In the genomic region with DNA sequence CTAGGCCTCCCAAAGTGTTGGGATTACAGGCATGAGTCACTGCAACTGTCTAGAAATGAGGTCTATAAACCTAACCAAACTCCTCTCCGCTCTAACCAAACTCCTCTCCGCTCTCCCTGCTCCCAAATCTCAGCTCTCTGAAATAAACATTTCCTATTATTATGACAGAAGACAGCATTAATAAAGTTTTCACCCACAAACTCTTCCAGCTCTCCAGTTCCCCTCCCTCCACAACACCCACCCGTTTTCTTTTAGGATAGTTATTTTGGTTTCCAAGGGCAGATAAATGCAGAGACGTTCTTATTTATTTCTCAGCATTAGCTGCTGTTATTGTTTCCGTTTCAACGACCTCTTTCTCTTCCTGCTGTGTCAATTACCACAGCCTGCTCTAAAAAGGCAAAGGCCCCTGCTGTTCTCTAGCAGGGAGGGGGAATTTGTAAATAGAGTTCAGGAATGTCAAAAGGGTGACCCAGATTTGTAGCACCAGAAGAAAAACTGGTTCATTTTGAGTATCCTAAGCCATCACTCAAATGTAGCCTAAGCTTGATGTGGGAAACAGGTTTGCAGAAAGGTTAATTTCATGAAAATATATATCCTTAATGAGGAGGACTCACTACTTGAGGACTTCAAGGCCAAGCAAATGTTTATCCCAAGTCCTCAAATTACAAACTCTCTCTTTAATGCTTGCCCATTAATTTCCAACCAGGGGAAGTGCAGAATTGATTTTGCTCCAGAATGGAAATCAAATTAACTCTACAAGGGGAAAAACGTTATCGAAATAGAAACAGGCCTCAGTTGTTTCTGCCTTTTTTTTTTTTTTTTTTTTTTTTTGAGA, we compare ENCODE assay signal across 1 cellular context.
A peak's percentile ranks its signal among the peaks of the same experiment; 100 is the strongest.
TF ChIP-seq lines count a peak whose summit lies in the region.

No MANE protein-coding gene starts in this region.

TF ChIP-seq in K562, 482 proteins besides CTCF, POLR2A, EP300 and RAD21 (continued from another document):
- TF ChIP-seq, protein P1, sequence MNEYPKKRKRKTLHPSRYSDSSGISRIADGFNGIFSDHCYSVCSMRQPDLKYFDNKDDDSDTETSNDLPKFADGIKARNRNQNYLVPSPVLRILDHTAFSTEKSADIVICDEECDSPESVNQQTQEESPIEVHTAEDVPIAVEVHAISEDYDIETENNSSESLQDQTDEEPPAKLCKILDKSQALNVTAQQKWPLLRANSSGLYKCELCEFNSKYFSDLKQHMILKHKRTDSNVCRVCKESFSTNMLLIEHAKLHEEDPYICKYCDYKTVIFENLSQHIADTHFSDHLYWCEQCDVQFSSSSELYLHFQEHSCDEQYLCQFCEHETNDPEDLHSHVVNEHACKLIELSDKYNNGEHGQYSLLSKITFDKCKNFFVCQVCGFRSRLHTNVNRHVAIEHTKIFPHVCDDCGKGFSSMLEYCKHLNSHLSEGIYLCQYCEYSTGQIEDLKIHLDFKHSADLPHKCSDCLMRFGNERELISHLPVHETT (CRISPR knock-in tag; conservative IDR thresholded peaks at IDR 0.05 in 1 of 2, IDR thresholded peaks at IDR 0.05 in 1 of 2), result no peak
- TF ChIP-seq, protein P2, sequence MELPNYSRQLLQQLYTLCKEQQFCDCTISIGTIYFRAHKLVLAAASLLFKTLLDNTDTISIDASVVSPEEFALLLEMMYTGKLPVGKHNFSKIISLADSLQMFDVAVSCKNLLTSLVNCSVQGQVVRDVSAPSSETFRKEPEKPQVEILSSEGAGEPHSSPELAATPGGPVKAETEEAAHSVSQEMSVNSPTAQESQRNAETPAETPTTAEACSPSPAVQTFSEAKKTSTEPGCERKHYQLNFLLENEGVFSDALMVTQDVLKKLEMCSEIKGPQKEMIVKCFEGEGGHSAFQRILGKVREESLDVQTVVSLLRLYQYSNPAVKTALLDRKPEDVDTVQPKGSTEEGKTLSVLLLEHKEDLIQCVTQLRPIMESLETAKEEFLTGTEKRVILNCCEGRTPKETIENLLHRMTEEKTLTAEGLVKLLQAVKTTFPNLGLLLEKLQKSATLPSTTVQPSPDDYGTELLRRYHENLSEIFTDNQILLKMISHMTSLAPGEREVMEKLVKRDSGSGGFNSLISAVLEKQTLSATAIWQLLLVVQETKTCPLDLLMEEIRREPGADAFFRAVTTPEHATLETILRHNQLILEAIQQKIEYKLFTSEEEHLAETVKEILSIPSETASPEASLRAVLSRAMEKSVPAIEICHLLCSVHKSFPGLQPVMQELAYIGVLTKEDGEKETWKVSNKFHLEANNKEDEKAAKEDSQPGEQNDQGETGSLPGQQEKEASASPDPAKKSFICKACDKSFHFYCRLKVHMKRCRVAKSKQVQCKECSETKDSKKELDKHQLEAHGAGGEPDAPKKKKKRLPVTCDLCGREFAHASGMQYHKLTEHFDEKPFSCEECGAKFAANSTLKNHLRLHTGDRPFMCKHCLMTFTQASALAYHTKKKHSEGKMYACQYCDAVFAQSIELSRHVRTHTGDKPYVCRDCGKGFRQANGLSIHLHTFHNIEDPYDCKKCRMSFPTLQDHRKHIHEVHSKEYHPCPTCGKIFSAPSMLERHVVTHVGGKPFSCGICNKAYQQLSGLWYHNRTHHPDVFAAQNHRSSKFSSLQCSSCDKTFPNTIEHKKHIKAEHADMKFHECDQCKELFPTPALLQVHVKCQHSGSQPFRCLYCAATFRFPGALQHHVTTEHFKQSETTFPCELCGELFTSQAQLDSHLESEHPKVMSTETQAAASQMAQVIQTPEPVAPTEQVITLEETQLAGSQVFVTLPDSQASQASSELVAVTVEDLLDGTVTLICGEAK (IDR thresholded peaks at IDR 0.05), result 0 out of 2 replicates have a peak, but pooled peaks have one; percentile 44
- TF ChIP-seq, protein P2 (CRISPR knock-in tag; IDR thresholded peaks at IDR 0.05), result no peak
- no peak for TF ChIP-seq ARNT (IDR thresholded peaks at IDR 0.05)
- TF ChIP-seq MED1 (CRISPR knock-in tag; IDR thresholded peaks at IDR 0.05; ENCODE audit: borderline replicate concordance), result no peak
- TF ChIP-seq, protein P3, sequence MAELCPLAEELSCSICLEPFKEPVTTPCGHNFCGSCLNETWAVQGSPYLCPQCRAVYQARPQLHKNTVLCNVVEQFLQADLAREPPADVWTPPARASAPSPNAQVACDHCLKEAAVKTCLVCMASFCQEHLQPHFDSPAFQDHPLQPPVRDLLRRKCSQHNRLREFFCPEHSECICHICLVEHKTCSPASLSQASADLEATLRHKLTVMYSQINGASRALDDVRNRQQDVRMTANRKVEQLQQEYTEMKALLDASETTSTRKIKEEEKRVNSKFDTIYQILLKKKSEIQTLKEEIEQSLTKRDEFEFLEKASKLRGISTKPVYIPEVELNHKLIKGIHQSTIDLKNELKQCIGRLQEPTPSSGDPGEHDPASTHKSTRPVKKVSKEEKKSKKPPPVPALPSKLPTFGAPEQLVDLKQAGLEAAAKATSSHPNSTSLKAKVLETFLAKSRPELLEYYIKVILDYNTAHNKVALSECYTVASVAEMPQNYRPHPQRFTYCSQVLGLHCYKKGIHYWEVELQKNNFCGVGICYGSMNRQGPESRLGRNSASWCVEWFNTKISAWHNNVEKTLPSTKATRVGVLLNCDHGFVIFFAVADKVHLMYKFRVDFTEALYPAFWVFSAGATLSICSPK (IDR thresholded peaks at IDR 0.05; ENCODE audit: borderline replicate concordance), result no peak
- no peak for TF ChIP-seq PPARD (CRISPR knock-in tag; IDR thresholded peaks at IDR 0.05)
- TF ChIP-seq FOXA3 (CRISPR knock-in tag; conservative IDR thresholded peaks at IDR 0.05 in 1 of 2, IDR thresholded peaks at IDR 0.05 in 1 of 2), result no peak
TF ChIP-seq in K562: peak in this region for 1.
